Comparison of ENCODE assay signal across 12 cellular contexts in genomic region chr15:49044002-49044401, GRCh38. TPM values are rescaled to one million over a fixed set of nuclear protein-coding genes. Genes with fewer than 3 reads are reported as not detected.
DNase-seq lines count a peak whose midpoint lies in the region; ATAC-seq and TF ChIP-seq lines count a peak whose summit lies in the region.
"Had no signal": no experiment of that assay in that cellular context is flagged by ENCODE, and none has a peak within 500 bp of the region (broad histone marks: within the 10 kb centered on the region; RNA-seq: fewer than 3 reads in every experiment).

No MANE protein-coding gene starts in this region.

- no peak overlapping the region for H2AFZ ChIP-seq in MM.1S (ENCODE audit: low read length)

- H3K4me1 ChIP-seq in Caco-2 (no peaks in the 10 kb centered on the region), MM.1S (ENCODE audit: low read length) (peaks cover 10% of the 10 kb centered on the region), esophagus squamous epithelium (peaks cover 6 to 54% (median 13%) of the 10 kb centered on the region in 3 donors)

- H3K9me2 ChIP-seq in MM.1S (replicated peaks; ENCODE audit: insufficient read depth, low read length), result no peaks in the 10 kb centered on the region

- peaks cover 72% of the 10 kb centered on the region for H3K79me2 ChIP-seq in MM.1S (ENCODE audit: low read length)

- BruUV-seq in Caco-2 (replicated peaks; lab: Mats Ljungman, UMichigan), result no TSS peak

- H3K27me3 ChIP-seq in Caco-2 (replicated peaks; ENCODE audit: control insufficient read depth, insufficient read depth, low read length) (no peaks in the 10 kb centered on the region), MM.1S (replicated peaks; ENCODE audit: insufficient read depth, low read length) (no peaks in the 10 kb centered on the region), esophagus squamous epithelium (no peaks in the 10 kb centered on the region)

- TF ChIP-seq CTCF in Caco-2 (IDR thresholded peaks at IDR 0.05; ENCODE audit: insufficient read depth in 1 of 2, low read depth in 1 of 2, low read length in 1 of 2, severe bottlenecking in 1 of 2, unreplicated experiment in 1 of 2) (no peak), MM.1S (IDR thresholded peaks at IDR 0.05; ENCODE audit: low read length) (no peak), esophagus squamous epithelium (IDR thresholded peaks at IDR 0.05) (no peak), progenitor cell of endocrine pancreas (IDR thresholded peaks at IDR 0.05; ENCODE audit: unreplicated experiment) (no peak)

- no peaks in the 10 kb centered on the region for H3F3A ChIP-seq in MM.1S (ENCODE audit: insufficient read depth, low read length)

- no peaks in the 10 kb centered on the region for H4K20me1 ChIP-seq in MM.1S (ENCODE audit: insufficient read depth, low read length)

- H3K27ac Mint-ChIP-seq in Caco-2 (ENCODE audit: unreplicated experiment), result no peak overlapping the region
- H3K27ac Mint-ChIP-seq in progenitor cell of endocrine pancreas, result peak overlapping the region; percentile 42

- 74% methylated on average over 3 of the region's 3 CpGs for WGBS in esophagus squamous epithelium, 2 donors

- H3K9me3 ChIP-seq in Caco-2, result no peaks in the 10 kb centered on the region
- no peaks in the 10 kb centered on the region for H3K9me3 ChIP-seq in MM.1S (replicated peaks; ENCODE audit: insufficient read depth, low read length)
- no peaks in the 10 kb centered on the region for H3K9me3 ChIP-seq in esophagus squamous epithelium

- no peaks in the 10 kb centered on the region for H3K36me3 ChIP-seq in Caco-2 (ENCODE audit: control insufficient read depth, insufficient read depth, low read length)
- H3K36me3 ChIP-seq in MM.1S (replicated peaks; ENCODE audit: insufficient read depth, low read length), result no peaks in the 10 kb centered on the region
- no peaks in the 10 kb centered on the region for H3K36me3 ChIP-seq in esophagus squamous epithelium

- H3K9me3 Mint-ChIP-seq in Caco-2 (ENCODE audit: unreplicated experiment) (no peaks in the 10 kb centered on the region), progenitor cell of endocrine pancreas (ENCODE audit: low read depth) (no peaks in the 10 kb centered on the region)

- peak overlapping the region; percentile 97 for H3K4me3 Mint-ChIP-seq in Caco-2 (ENCODE audit: unreplicated experiment)
- peak overlapping the region; percentile 94 for H3K4me3 Mint-ChIP-seq in progenitor cell of endocrine pancreas (ENCODE audit: low read depth)

- CTCF ChIA-PET in Caco-2 (lab: Charles Lee), result no interaction called here

- H3K9ac ChIP-seq in MM.1S (ENCODE audit: low read length), result peak overlapping the region; percentile 78; the same call in 1 of the 2 replicates

- POLR2A ChIA-PET in Caco-2 (lab: Charles Lee), result no interaction called here

- TF ChIP-seq POLR2A in esophagus squamous epithelium (IDR thresholded peaks at IDR 0.05), result no peak

- H3K27ac ChIP-seq in MM.1S (ENCODE audit: low read length), result no peak overlapping the region
- H3K27ac ChIP-seq in esophagus squamous epithelium, result no peak overlapping the region

- H3K4me3 ChIP-seq in Caco-2 (ENCODE audit: low read depth, low read length), result no peak overlapping the region
- peak overlapping the region; percentile 84 for H3K4me3 ChIP-seq in MM.1S (ENCODE audit: low read length)
- peak overlapping the region in 3 of 4 donors; percentile 3 to 97 (median 95) for H3K4me3 ChIP-seq in esophagus squamous epithelium
- H3K4me3 ChIP-seq: lung had no signal

- H3K4me1 Mint-ChIP-seq in Caco-2 (ENCODE audit: low read depth, unreplicated experiment) (peaks cover 9% of the 10 kb centered on the region), progenitor cell of endocrine pancreas (ENCODE audit: low read depth) (peaks cover 14% of the 10 kb centered on the region)

- H3K27me3 Mint-ChIP-seq in Caco-2 (ENCODE audit: insufficient read depth, unreplicated experiment), result no peaks in the 10 kb centered on the region
- no peaks in the 10 kb centered on the region for H3K27me3 Mint-ChIP-seq in progenitor cell of endocrine pancreas

- H3K36me3 Mint-ChIP-seq in Caco-2 (ENCODE audit: insufficient read depth, unreplicated experiment) (no peaks in the 10 kb centered on the region), progenitor cell of endocrine pancreas (ENCODE audit: insufficient read depth) (peaks cover 1% of the 10 kb centered on the region)

- DNase-seq in Caco-2 (no peak), MM.1S (no peak), esophagus squamous epithelium (lab: John Stamatoyannopoulos, UW) (no peak), progenitor cell of endocrine pancreas (ENCODE audit: low spot score, unreplicated experiment) (no peak), NCI-H2081 (lab: John Stamatoyannopoulos, UW) (no peak), NCI-H2029 (lab: John Stamatoyannopoulos, UW) (no peak)
- DNase-seq in stimulated activated CD4-positive, alpha-beta T cell treated with anti-CD3 and anti-CD28 coated beads, Interleukin-2, amount 100 ng/mL, for 24 hours, result no peak
- DNase-seq: effector memory CD4-positive, alpha-beta T cell; NCI-H1930; stimulated activated CD4-positive, alpha-beta T cell treated with anti-CD3 and anti-CD28 coated beads, Interleukin-1b, Interleukin-23, amount 100 ng/mL, for 48 hours had no signal

- H3K4me2 ChIP-seq in MM.1S (ENCODE audit: low read depth, low read length), result peak overlapping the region; percentile 78

- intact Hi-C loops in Caco-2 (cut with micrococcal nuclease; ENCODE audit: unreplicated experiment) (loop anchor here (10.0 kb wide), 2 partner anchors 181 to 709 kb away; partner anchors contain the start of gene DUT), esophagus squamous epithelium (cut with DNase I) (no loop called here)

- ATAC-seq in GM21825 (IDR thresholded peaks at IDR 0.05; ENCODE audit: unreplicated experiment), result no peak

RNA-seq across cellular contexts. Expression of gene SECISBP2L, which starts 2.2 kb away (rescaled TPM):
- 27.9 and 29.7 TPM in 2 replicates for total RNA-seq in Caco-2 (2022)
- 10 to 100 TPM; 15.1 to 33.0 (median 20.3) TPM for total RNA-seq in esophagus squamous epithelium
- total RNA-seq in progenitor cell of endocrine pancreas, result 54.3 and 55.0 TPM in 2 replicates
